ENCODE assay signal across 16 cellular contexts in genomic region chr4:186002853-186003252, GRCh38.
"Had no signal": no experiment of that assay in that cellular context is flagged by ENCODE, and none has a peak within 500 bp of the region (broad histone marks: within the 10 kb centered on the region; RNA-seq: fewer than 3 reads in every experiment).

No MANE protein-coding gene starts in this region.

- DNase-seq: dorsolateral prefrontal cortex; effector CD4-positive, alpha-beta T cell; hypothalamus; immature natural killer cell; mucosa of descending colon; naive B cell; nucleus accumbens; right cardiac atrium; sigmoid colon; stimulated activated CD4-positive, alpha-beta T cell treated with anti-CD3 and anti-CD28 coated beads, Interleukin-4, amount 100 ng/mL, for 4 hours; transverse colon had no signal

- H3K4me3 ChIP-seq: dorsolateral prefrontal cortex, lung, mucosa of descending colon, prostate gland, sigmoid colon, transverse colon, vagina had no signal

- H3K27ac ChIP-seq: dorsolateral prefrontal cortex, prostate gland, transverse colon, vagina had no signal

- H3K9me3 ChIP-seq: mucosa of descending colon, prostate gland, sigmoid colon, transverse colon, vagina had no signal

- ATAC-seq: left lobe of liver; mucosa of descending colon; right cardiac atrium; stimulated activated memory B cell treated with anti-CD40 and anti-IgM and Interleukin-4, amounts not matched to agents 10 μg/mL and 1 μg/mL and 100 μg/mL, for 72 hours had no signal

- H3K36me3 ChIP-seq: prostate gland, sigmoid colon, transverse colon, vagina had no signal

- H3K27me3 ChIP-seq: sigmoid colon, transverse colon, vagina had no signal

- H3K4me1 ChIP-seq: prostate gland, transverse colon, vagina had no signal
